16 cellular contexts compared by ENCODE assay signal in the genomic region with DNA sequence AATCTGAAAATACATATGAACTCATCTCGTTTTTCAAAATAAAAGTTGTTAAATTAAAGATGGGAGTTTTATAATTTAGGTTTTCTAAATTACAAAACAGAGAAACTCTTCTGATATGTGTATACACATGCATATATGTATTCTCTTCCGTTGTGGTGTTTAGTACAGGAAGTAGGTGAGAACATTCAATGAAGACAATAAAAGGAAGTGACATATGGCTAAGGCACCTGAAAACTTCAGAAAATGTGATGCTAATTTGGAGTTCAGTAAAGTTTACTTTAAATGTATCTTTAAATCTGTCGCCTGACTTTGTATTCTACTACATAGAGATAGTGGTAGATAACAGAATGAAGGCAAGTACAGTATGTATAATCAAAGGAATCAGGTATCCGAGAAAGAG. TPM values are rescaled to one million over a fixed set of nuclear protein-coding genes. Genes with fewer than 3 reads are reported as not detected.
DNase-seq lines count a peak whose midpoint lies in the region; ATAC-seq, FAIRE-seq and TF ChIP-seq lines count a peak whose summit lies in the region.
"Had no signal": no experiment of that assay in that cellular context is flagged by ENCODE, and none has a peak within 500 bp of the region (broad histone marks: within the 10 kb centered on the region; RNA-seq: fewer than 3 reads in every experiment).

No MANE protein-coding gene starts in this region.

- intact Hi-C loops in aorta (cut with DNase I), result no loop called here

- no peak overlapping the region for H3K27ac ChIP-seq in aorta (ENCODE audit: low read depth in 1 of 2, low read length in 2 of 2)

- no peak for TF ChIP-seq POLR2A in GM12891 (IDR thresholded peaks at IDR 0.05; ENCODE audit: low read depth, low read length)

- peaks cover 3% of the 10 kb centered on the region for H3K4me1 Mint-ChIP-seq in activated naive CD8-positive, alpha-beta T cell treated with anti-CD3 and anti-CD28 coated beads, Interleukin-2, amount 10 ng/mL, durations not matched to agents 7 days and 5 days
- H3K4me1 Mint-ChIP-seq in activated naive CD8-positive, alpha-beta T cell treated with anti-CD3 and anti-CD28 coated beads, Interleukin-2, amount 50 U/mL, for 24 hours, result peaks cover 3% of the 10 kb centered on the region
- H3K4me1 Mint-ChIP-seq in T-helper 2 cell treated with Interferon-gamma antibody and Interleukin-4, amounts not matched to agents 5 μg/mL and 100 μg/mL, for 36 hours (ENCODE audit: low read depth), result peaks cover 6% of the 10 kb centered on the region
- peaks cover 0 to 10% of the 10 kb centered on the region in 2 donors for H3K4me1 Mint-ChIP-seq in effector memory CD8-positive, alpha-beta T cell (ENCODE audit: low read depth in 2 of 2)
- H3K4me1 Mint-ChIP-seq: CD14-positive monocyte had no signal

- DNase-seq in activated naive CD8-positive, alpha-beta T cell treated with anti-CD3 and anti-CD28 coated beads, Interleukin-2, amount 10 ng/mL, durations not matched to agents 7 days and 5 days, result no peak
- no peak for DNase-seq in activated naive CD8-positive, alpha-beta T cell treated with anti-CD3 and anti-CD28 coated beads, Interleukin-2, amount 50 U/mL, for 24 hours
- no peak for DNase-seq in T-helper 2 cell treated with Interferon-gamma antibody and Interleukin-4, amounts not matched to agents 5 μg/mL and 100 μg/mL, for 36 hours (ENCODE audit: low spot score)
- DNase-seq in effector memory CD8-positive, alpha-beta T cell, result no peak
- DNase-seq in MG63 (no peak), GM12891 (ENCODE audit: insufficient read length, low spot score) (no peak), aorta (no peak)
- DNase-seq: AML-193, Karpas-422, MM.1S, NCI-H1092 treated with DMSO at 0.1 percent for 48 hours, NCI-H1694, NCI-H524 had no signal

- H3K27me3 ChIP-seq in MG63 (no peaks in the 10 kb centered on the region), aorta (ENCODE audit: control insufficient read depth in 1 of 2, insufficient read depth in 2 of 2, low read length in 1 of 2) (no peaks in the 10 kb centered on the region)

- H3K27me3 Mint-ChIP-seq in activated naive CD8-positive, alpha-beta T cell treated with anti-CD3 and anti-CD28 coated beads, Interleukin-2, amount 10 ng/mL, durations not matched to agents 7 days and 5 days, result no peaks in the 10 kb centered on the region
- no peaks in the 10 kb centered on the region for H3K27me3 Mint-ChIP-seq in activated naive CD8-positive, alpha-beta T cell treated with anti-CD3 and anti-CD28 coated beads, Interleukin-2, amount 50 U/mL, for 24 hours
- H3K27me3 Mint-ChIP-seq in T-helper 2 cell treated with Interferon-gamma antibody and Interleukin-4, amounts not matched to agents 5 μg/mL and 100 μg/mL, for 36 hours (ENCODE audit: low read depth), result no peaks in the 10 kb centered on the region
- H3K27me3 Mint-ChIP-seq in effector memory CD8-positive, alpha-beta T cell, result no peaks in the 10 kb centered on the region

- H3K36me3 ChIP-seq in MG63 (no peaks in the 10 kb centered on the region), aorta (ENCODE audit: control insufficient read depth in 1 of 2, insufficient read depth in 2 of 2, low read length in 1 of 2) (no peaks in the 10 kb centered on the region)

- H3K27ac Mint-ChIP-seq in activated naive CD8-positive, alpha-beta T cell treated with anti-CD3 and anti-CD28 coated beads, Interleukin-2, amount 10 ng/mL, durations not matched to agents 7 days and 5 days, result peak overlapping the region; percentile 72
- no peak overlapping the region for H3K27ac Mint-ChIP-seq in activated naive CD8-positive, alpha-beta T cell treated with anti-CD3 and anti-CD28 coated beads, Interleukin-2, amount 50 U/mL, for 24 hours
- H3K27ac Mint-ChIP-seq in T-helper 2 cell treated with Interferon-gamma antibody and Interleukin-4, amounts not matched to agents 5 μg/mL and 100 μg/mL, for 36 hours, result peak overlapping the region; percentile 50
- peak overlapping the region; percentile 46 to 96 for H3K27ac Mint-ChIP-seq in effector memory CD8-positive, alpha-beta T cell
- H3K27ac Mint-ChIP-seq: CD14-positive monocyte had no signal

- no peak for FAIRE-seq in GM12891 (lab: Jason Lieb, UNC)
- FAIRE-seq: GM19239 had no signal

- 69 to 86% methylated on average over 4 of the region's 4 CpGs for WGBS in aorta, 2 donors

- H3K9me3 Mint-ChIP-seq in activated naive CD8-positive, alpha-beta T cell treated with anti-CD3 and anti-CD28 coated beads, Interleukin-2, amount 10 ng/mL, durations not matched to agents 7 days and 5 days, result peaks cover 4% of the 10 kb centered on the region
- H3K9me3 Mint-ChIP-seq in activated naive CD8-positive, alpha-beta T cell treated with anti-CD3 and anti-CD28 coated beads, Interleukin-2, amount 50 U/mL, for 24 hours, result peaks cover 17% of the 10 kb centered on the region
- peaks cover 10% of the 10 kb centered on the region for H3K9me3 Mint-ChIP-seq in T-helper 2 cell treated with Interferon-gamma antibody and Interleukin-4, amounts not matched to agents 5 μg/mL and 100 μg/mL, for 36 hours
- H3K9me3 Mint-ChIP-seq in effector memory CD8-positive, alpha-beta T cell, result peaks cover 0 to 3% of the 10 kb centered on the region in 2 donors

- peaks cover 11% of the 10 kb centered on the region for H3K36me3 Mint-ChIP-seq in activated naive CD8-positive, alpha-beta T cell treated with anti-CD3 and anti-CD28 coated beads, Interleukin-2, amount 10 ng/mL, durations not matched to agents 7 days and 5 days
- no peaks in the 10 kb centered on the region for H3K36me3 Mint-ChIP-seq in activated naive CD8-positive, alpha-beta T cell treated with anti-CD3 and anti-CD28 coated beads, Interleukin-2, amount 50 U/mL, for 24 hours (ENCODE audit: low read depth)
- H3K36me3 Mint-ChIP-seq in T-helper 2 cell treated with Interferon-gamma antibody and Interleukin-4, amounts not matched to agents 5 μg/mL and 100 μg/mL, for 36 hours (ENCODE audit: low read depth), result peaks cover 7% of the 10 kb centered on the region
- no peaks in the 10 kb centered on the region for H3K36me3 Mint-ChIP-seq in effector memory CD8-positive, alpha-beta T cell (ENCODE audit: insufficient read depth)
- H3K36me3 Mint-ChIP-seq: CD14-positive monocyte had no signal

- peak; percentile 58 for ATAC-seq in activated naive CD8-positive, alpha-beta T cell treated with anti-CD3 and anti-CD28 coated beads, Interleukin-2, amount 10 ng/mL, durations not matched to agents 7 days and 5 days (ENCODE audit: low read depth)
- no peak for ATAC-seq in activated naive CD8-positive, alpha-beta T cell treated with anti-CD3 and anti-CD28 coated beads, Interleukin-2, amount 50 U/mL, for 24 hours
- peak; percentile 54 for ATAC-seq in effector memory CD8-positive, alpha-beta T cell (replicated peaks)
- ATAC-seq in aorta (ENCODE audit: low FRiP score), result no peak

- no peaks in the 10 kb centered on the region for H3K4me1 ChIP-seq in aorta (ENCODE audit: control insufficient read depth in 1 of 2, insufficient read depth in 2 of 2, low read length in 2 of 2)

- H3K4me3 ChIP-seq in MG63 (no peak overlapping the region), aorta (ENCODE audit: low read length in 2 of 2) (no peak overlapping the region)

- H3K9me3 ChIP-seq in MG63 (no peaks in the 10 kb centered on the region), aorta (ENCODE audit: control insufficient read depth, low read length) (no peaks in the 10 kb centered on the region)

- H3K4me3 Mint-ChIP-seq in activated naive CD8-positive, alpha-beta T cell treated with anti-CD3 and anti-CD28 coated beads, Interleukin-2, amount 10 ng/mL, durations not matched to agents 7 days and 5 days, result no peak overlapping the region
- H3K4me3 Mint-ChIP-seq in activated naive CD8-positive, alpha-beta T cell treated with anti-CD3 and anti-CD28 coated beads, Interleukin-2, amount 50 U/mL, for 24 hours, result no peak overlapping the region
- no peak overlapping the region for H3K4me3 Mint-ChIP-seq in T-helper 2 cell treated with Interferon-gamma antibody and Interleukin-4, amounts not matched to agents 5 μg/mL and 100 μg/mL, for 36 hours
- H3K4me3 Mint-ChIP-seq in effector memory CD8-positive, alpha-beta T cell, result peak overlapping the region in 1 of 2 donors; percentile 62
- H3K4me3 Mint-ChIP-seq: CD14-positive monocyte had no signal

- POLR2A ChIA-PET in activated naive CD8-positive, alpha-beta T cell treated with anti-CD3 and anti-CD28 coated beads, Interleukin-2, amount 10 ng/mL, durations not matched to agents 7 days and 5 days (lab: Charles Lee), result no interaction called here

TF ChIP-seq in GM12891, 5 proteins besides CTCF, POLR2A, EP300 and RAD21:
- no peak for TF ChIP-seq PAX5 (IDR thresholded peaks at IDR 0.05; ENCODE audit: insufficient read depth, low read length, severe bottlenecking)

RNA-seq across cellular contexts. Expression of a gene that starts 33.5 kb away (rescaled TPM):
- total RNA-seq in activated naive CD8-positive, alpha-beta T cell treated with anti-CD3 and anti-CD28 coated beads, Interleukin-2, amount 10 ng/mL, durations not matched to agents 7 days and 5 days, result 10 to 100 TPM; 75.8 to 84.6 TPM
- total RNA-seq in MG63 (2014; rRNA removed; shearing (Covaris generic); ENCODE audit: low replicate concordance), result not detected in 2 replicates
- 15.8 TPM for polyA plus RNA-seq in GM12891 (2012; ENCODE audit: low read depth, missing spikeins)
- total RNA-seq in aorta, result 100 to 1,000 TPM in 1 of 2 donors, 10 to 100 TPM in 1; 40.7 to 153 TPM
- 1 to 10 TPM; 1.6 to 2.8 TPM for polyA plus RNA-seq in aorta
- total RNA-seq: HT-29 had no signal

Comparison
In these comparisons a context has a peak if more than half of its experiments do, and no peak if none do; other contexts are left out.
1. ATAC-seq: peak in activated naive CD8-positive, alpha-beta T cell treated with anti-CD3 and anti-CD28 coated beads, Interleukin-2, amount 10 ng/mL, durations not matched to agents 7 days and 5 days (single experiment) and effector memory CD8-positive, alpha-beta T cell (single experiment); none in activated naive CD8-positive, alpha-beta T cell treated with anti-CD3 and anti-CD28 coated beads, Interleukin-2, amount 50 U/mL, for 24 hours (single experiment) and aorta (single experiment).
2. RNA of a gene that starts 33.5 kb away (total RNA-seq): 40.7 to 153 TPM in aorta and 75.8 to 84.6 TPM in activated naive CD8-positive, alpha-beta T cell treated with anti-CD3 and anti-CD28 coated beads, Interleukin-2, amount 10 ng/mL, durations not matched to agents 7 days and 5 days; not detected in MG63; every median in the first group is over 10 times any median in the second.